In genomic region chr16:46689492-46690280, GRCh38 we compare ENCODE assay signal across 1 cellular context.
A peak's percentile ranks its signal among the peaks of the same experiment; 100 is the strongest.
TF ChIP-seq lines count a peak whose summit lies in the region.

Gene ORC6 (plus strand): TSS chr16:46689659. CDS start chr16:46689706, 47 bp downstream.

TF ChIP-seq in HepG2, 621 proteins besides CTCF, POLR2A, EP300 and RAD21 (continued from another document and continues in another):
- TF ChIP-seq KDM5A (IDR thresholded peaks at IDR 0.05; ENCODE audit: borderline replicate concordance, low read length) (peak; percentile 53), ZBTB33 (CRISPR knock-in tag; IDR thresholded peaks at IDR 0.05) (no peak), NR1H2 (CRISPR knock-in tag; IDR thresholded peaks at IDR 0.05; ENCODE audit: borderline replicate concordance, low read depth) (peak; percentile 28; the same call in 1 of the 2 replicates), CREBL2 (CRISPR knock-in tag; IDR thresholded peaks at IDR 0.05; ENCODE audit: borderline replicate concordance) (no peak), CCAR2 (optimal IDR thresholded peaks at IDR 0.05; ENCODE audit: low read depth, low read length) (no peak), TMF1 (CRISPR knock-in tag; IDR thresholded peaks at IDR 0.05; ENCODE audit: low read depth) (peak; percentile 79), SSRP1 (CRISPR knock-in tag; IDR thresholded peaks at IDR 0.05) (no peak), ZNF260 (CRISPR knock-in tag; IDR thresholded peaks at IDR 0.05; ENCODE audit: borderline replicate concordance, low read depth) (no peak), ZNF749 (CRISPR knock-in tag; IDR thresholded peaks at IDR 0.05; ENCODE audit: borderline replicate concordance) (peak; percentile 74; the same call in 1 of the 2 replicates), PRMT3 (CRISPR knock-in tag; IDR thresholded peaks at IDR 0.05; ENCODE audit: borderline replicate concordance, low read depth) (0 out of 2 replicates have a peak, but pooled peaks have one; percentile 33), FOXP4 (CRISPR knock-in tag; IDR thresholded peaks at IDR 0.05) (peak; percentile 23), ZNF549 (CRISPR knock-in tag; IDR thresholded peaks at IDR 0.05) (no peak), ETV5 (CRISPR knock-in tag; IDR thresholded peaks at IDR 0.05; ENCODE audit: borderline replicate concordance) (no peak), ESRRA (CRISPR knock-in tag; IDR thresholded peaks at IDR 0.05; ENCODE audit: low read depth) (peak; percentile 58; the same call in 1 of the 2 replicates), ZNF775 (CRISPR knock-in tag; IDR thresholded peaks at IDR 0.05; ENCODE audit: borderline replicate concordance) (0 out of 2 replicates have a peak, but pooled peaks have one; percentile 35), LRRFIP1 (CRISPR knock-in tag; conservative IDR thresholded peaks at IDR 0.05) (no peak), ATF3 (CRISPR knock-in tag; IDR thresholded peaks at IDR 0.05) (no peak), SYNCRIP (IDR thresholded peaks at IDR 0.05; ENCODE audit: insufficient read depth, low read depth, low read length) (no peak), ZNF367 (CRISPR knock-in tag; IDR thresholded peaks at IDR 0.05; ENCODE audit: borderline replicate concordance) (0 out of 2 replicates have a peak, but pooled peaks have one; percentile 63), ZNF136 (CRISPR knock-in tag; IDR thresholded peaks at IDR 0.05; ENCODE audit: low read depth) (no peak), CSRNP2 (CRISPR knock-in tag; conservative IDR thresholded peaks at IDR 0.05; ENCODE audit: low read depth) (0 out of 2 replicates have a peak, but pooled peaks have one; percentile 53), ZNF543 (CRISPR knock-in tag; IDR thresholded peaks at IDR 0.05) (peak; percentile 56; the same call in 1 of the 2 replicates), ASH2L (IDR thresholded peaks at IDR 0.05; ENCODE audit: insufficient read length, low read depth, low read length) (no peak), ZNF777 (CRISPR knock-in tag; IDR thresholded peaks at IDR 0.05) (no peak; the same call in 1 of the 2 replicates), FOXK1 (CRISPR knock-in tag; IDR thresholded peaks at IDR 0.05; ENCODE audit: borderline replicate concordance, low read depth) (peak; percentile 7; the same call in 1 of the 2 replicates), ARNT (IDR thresholded peaks at IDR 0.05) (no peak), KDM5B (CRISPR knock-in tag; IDR thresholded peaks at IDR 0.05; ENCODE audit: borderline replicate concordance) (no peak), JUND (CRISPR knock-in tag; IDR thresholded peaks at IDR 0.05) (no peak), NBN (conservative IDR thresholded peaks at IDR 0.05) (no peak), NR2F1 (CRISPR knock-in tag; IDR thresholded peaks at IDR 0.05) (no peak), ZNF530 (CRISPR knock-in tag; IDR thresholded peaks at IDR 0.05; ENCODE audit: low read depth) (no peak), SIN3A (IDR thresholded peaks at IDR 0.05; ENCODE audit: borderline replicate concordance, low read depth, low read length) (peak; percentile 100), ZNF414 (CRISPR knock-in tag; IDR thresholded peaks at IDR 0.05) (0 out of 2 replicates have a peak, but pooled peaks have one; percentile 11), ZNF281 (CRISPR knock-in tag; IDR thresholded peaks at IDR 0.05; ENCODE audit: borderline replicate concordance) (no peak), ZNF556 (CRISPR knock-in tag; IDR thresholded peaks at IDR 0.05; ENCODE audit: borderline replicate concordance) (peak; percentile 43; the same call in 1 of the 2 replicates), SP140L (CRISPR knock-in tag; IDR thresholded peaks at IDR 0.05; ENCODE audit: borderline replicate concordance) (no peak), ZNF34 (CRISPR knock-in tag; IDR thresholded peaks at IDR 0.05; ENCODE audit: borderline replicate concordance) (no peak), NFAT5 (CRISPR knock-in tag; IDR thresholded peaks at IDR 0.05) (no peak; the same call in 1 of the 2 replicates), SATB2 (CRISPR knock-in tag; IDR thresholded peaks at IDR 0.05) (no peak), ZNF382 (CRISPR knock-in tag; IDR thresholded peaks at IDR 0.05; ENCODE audit: borderline replicate concordance) (no peak), HMG20A (CRISPR knock-in tag; IDR thresholded peaks at IDR 0.05; ENCODE audit: borderline replicate concordance) (no peak), SALL2 (CRISPR knock-in tag; IDR thresholded peaks at IDR 0.05) (no peak)
